8 cellular contexts compared by ENCODE assay signal in the genomic region with DNA sequence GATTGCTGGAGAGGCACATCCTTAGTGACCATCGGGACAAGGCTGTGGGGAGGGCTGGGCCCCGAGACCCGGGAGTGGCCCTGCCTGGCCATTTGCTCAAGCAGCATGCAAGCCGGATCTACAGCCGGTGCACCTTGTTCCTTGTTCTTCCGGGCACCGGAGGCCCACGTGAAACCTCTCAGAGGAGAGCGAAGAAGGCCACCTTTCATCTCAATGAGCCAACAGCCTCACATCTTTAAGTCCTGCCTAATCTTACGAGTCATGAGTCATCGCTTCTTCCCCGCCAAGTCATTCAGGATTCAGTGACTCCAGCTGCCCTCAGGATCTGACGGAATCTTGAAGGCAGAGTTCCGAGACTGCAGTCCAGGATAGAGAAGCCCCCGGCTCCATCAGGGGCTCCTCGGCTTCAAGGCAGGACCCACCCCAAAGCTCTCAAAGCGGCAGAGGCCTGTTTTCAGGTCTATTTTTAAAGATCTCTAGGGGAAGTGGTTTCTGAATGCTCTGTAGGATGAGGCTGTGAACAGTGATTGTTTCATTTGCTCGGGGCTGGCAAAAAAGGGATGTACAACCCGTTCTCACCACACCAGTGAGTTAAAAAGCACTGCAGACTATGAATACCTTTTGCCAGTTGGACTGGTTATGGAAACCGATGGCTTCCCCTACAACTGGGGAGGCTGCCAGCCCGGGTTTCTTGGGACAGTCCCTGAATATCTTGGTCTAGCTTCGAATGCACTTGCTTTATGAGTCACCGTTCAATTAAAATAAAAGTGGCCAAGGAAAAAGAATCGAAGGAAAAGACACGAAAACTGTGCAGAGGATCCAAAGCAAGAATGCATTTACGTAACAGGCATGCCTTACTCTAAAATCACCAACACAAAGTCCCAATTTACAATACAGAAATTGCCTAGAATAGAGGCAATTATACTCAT. TPM values are rescaled to one million over a fixed set of nuclear protein-coding genes. Genes with fewer than 3 reads are reported as not detected.
A peak's percentile ranks its signal among the peaks of the same experiment; 100 is the strongest.
DNase-seq lines count a peak whose midpoint lies in the region; ATAC-seq and TF ChIP-seq lines count a peak whose summit lies in the region.

No MANE protein-coding gene starts in this region.

- peak overlapping the region; percentile 68 for H3K4me3 Mint-ChIP-seq in activated T-helper 17 cell treated with anti-CD3 and anti-CD28 coated beads, Interleukin-2, amount 50 U/mL, for 72 hours

- no peaks in the 10 kb centered on the region for H3K36me3 Mint-ChIP-seq in activated T-helper 17 cell treated with anti-CD3 and anti-CD28 coated beads, Interleukin-2, amount 50 U/mL, for 72 hours (ENCODE audit: low read depth)

- peaks cover 20% of the 10 kb centered on the region for H3K4me1 Mint-ChIP-seq in activated T-helper 17 cell treated with anti-CD3 and anti-CD28 coated beads, Interleukin-2, amount 50 U/mL, for 72 hours

- peak overlapping the region; percentile 74 for H3K27ac Mint-ChIP-seq in activated T-helper 17 cell treated with anti-CD3 and anti-CD28 coated beads, Interleukin-2, amount 50 U/mL, for 72 hours

- peaks cover 45% of the 10 kb centered on the region for H3K4me1 ChIP-seq in OCI-LY3 (ENCODE audit: low read length)
- peaks cover 0 to 10% (median 0%) of the 10 kb centered on the region in 3 donors for H3K4me1 ChIP-seq in gastroesophageal sphincter
- H3K4me1 ChIP-seq in parathyroid adenoma = no peaks in the 10 kb centered on the region
- H3K4me1 ChIP-seq in upper lobe of left lung = peaks cover 18 to 25% (median 23%) of the 10 kb centered on the region in 4 donors

- TF ChIP-seq CTCF in OCI-LY3 (IDR thresholded peaks at IDR 0.05; ENCODE audit: low read depth, low read length) = no peak
- TF ChIP-seq CTCF in gastroesophageal sphincter (IDR thresholded peaks at IDR 0.05) = no peak
- TF ChIP-seq CTCF in parathyroid adenoma (IDR thresholded peaks at IDR 0.05) = no peak
- TF ChIP-seq CTCF in upper lobe of left lung (IDR thresholded peaks at IDR 0.05) = peak in 1 of 6 experiments; percentile 10

- H4K20me1 ChIP-seq in OCI-LY3 (ENCODE audit: insufficient read depth, low read length) = no peaks in the 10 kb centered on the region

- peaks cover 60% of the 10 kb centered on the region for H3K27me3 ChIP-seq in OCI-LY3 (ENCODE audit: low read depth, low read length)
- peaks cover 7% of the 10 kb centered on the region for H3K27me3 ChIP-seq in gastroesophageal sphincter
- no peaks in the 10 kb centered on the region for H3K27me3 ChIP-seq in parathyroid adenoma (ENCODE audit: control insufficient read depth, insufficient read depth, low read length)
- H3K27me3 ChIP-seq in upper lobe of left lung = no peaks in the 10 kb centered on the region

- peak overlapping the region; percentile 98 for H3K27ac ChIP-seq in OCI-LY3 (ENCODE audit: low read length)
- H3K27ac ChIP-seq in gastroesophageal sphincter = peak overlapping the region; percentile 21 to 77 (median 70)
- peak overlapping the region; percentile 43 for H3K27ac ChIP-seq in parathyroid adenoma
- H3K27ac ChIP-seq in upper lobe of left lung = peak overlapping the region; percentile 42 to 75 (median 72)

- TF ChIP-seq POLR2A in gastroesophageal sphincter (IDR thresholded peaks at IDR 0.05) (no peak), upper lobe of left lung (IDR thresholded peaks at IDR 0.05) (peak in 1 of 4 donors; percentile 2)

- H2AFZ ChIP-seq in OCI-LY3 (ENCODE audit: low read depth, low read length) = no peak overlapping the region
- H2AFZ ChIP-seq in parathyroid adenoma = no peak overlapping the region

- peak overlapping the region; percentile 68 for H3K4me3 ChIP-seq in OCI-LY3 (ENCODE audit: low read length)
- H3K4me3 ChIP-seq in gastroesophageal sphincter = peak overlapping the region in 1 of 2 donors; percentile 33
- peak overlapping the region; percentile 20 for H3K4me3 ChIP-seq in parathyroid adenoma (ENCODE audit: low read depth, low read length)
- H3K4me3 ChIP-seq in upper lobe of left lung = peak overlapping the region in 3 of 4 donors; percentile 1 to 29 (median 25)

- H3K79me2 ChIP-seq in OCI-LY3 (ENCODE audit: low read length) = no peaks in the 10 kb centered on the region
- no peaks in the 10 kb centered on the region for H3K79me2 ChIP-seq in parathyroid adenoma

- H3K4me2 ChIP-seq in OCI-LY3 (ENCODE audit: low read length) = peak overlapping the region; percentile 93
- peak overlapping the region; percentile 49 for H3K4me2 ChIP-seq in parathyroid adenoma (ENCODE audit: low read length)

- no peaks in the 10 kb centered on the region for H3K36me3 ChIP-seq in OCI-LY3 (replicated peaks; ENCODE audit: low read depth, low read length)
- H3K36me3 ChIP-seq in gastroesophageal sphincter = no peaks in the 10 kb centered on the region
- H3K36me3 ChIP-seq in parathyroid adenoma (ENCODE audit: control insufficient read depth, insufficient read depth, low read length) = no peaks in the 10 kb centered on the region
- H3K36me3 ChIP-seq in upper lobe of left lung = no peaks in the 10 kb centered on the region

- WGBS in gastroesophageal sphincter (ENCODE audit: low coverage in 1 of 2), 2 donors = 13 to 41% methylated on average over 14 to 16 of the region's 26 CpGs
- WGBS in upper lobe of left lung, 2 donors = 28 to 30% methylated on average over 23 to 26 of the region's 26 CpGs

- ATAC-seq in GM18508 (IDR thresholded peaks at IDR 0.05; ENCODE audit: insufficient read depth, unreplicated experiment) = peak; percentile 54
- peak; percentile 61 for ATAC-seq in HG02840 (IDR thresholded peaks at IDR 0.05; ENCODE audit: low FRiP score, unreplicated experiment)
- ATAC-seq in activated T-helper 17 cell treated with anti-CD3 and anti-CD28 coated beads, Interleukin-2, amount 50 U/mL, for 72 hours (replicated peaks) = peak; percentile 89
- ATAC-seq in gastroesophageal sphincter = peak; percentile 77
- ATAC-seq in upper lobe of left lung (ENCODE audit: low FRiP score in 2 of 2) = peak; percentile 80 to 88

- H3K27me3 Mint-ChIP-seq in activated T-helper 17 cell treated with anti-CD3 and anti-CD28 coated beads, Interleukin-2, amount 50 U/mL, for 72 hours = no peaks in the 10 kb centered on the region

- TF ChIP-seq EP300 in gastroesophageal sphincter (IDR thresholded peaks at IDR 0.05) (no peak), upper lobe of left lung (IDR thresholded peaks at IDR 0.05) (no peak)

- DNase-seq in upper lobe of left lung (peak; percentile 67 to 86), DMS153 treated with DMSO at 0.1 percent for 48 hours (lab: John Stamatoyannopoulos, UW; ENCODE audit: unreplicated experiment) (no peak)

- H3K9ac ChIP-seq in OCI-LY3 (ENCODE audit: low read length) (peak overlapping the region; percentile 57), parathyroid adenoma (no peak overlapping the region)

- H3K9me3 Mint-ChIP-seq in activated T-helper 17 cell treated with anti-CD3 and anti-CD28 coated beads, Interleukin-2, amount 50 U/mL, for 72 hours = no peaks in the 10 kb centered on the region

- no peaks in the 10 kb centered on the region for H3K9me3 ChIP-seq in OCI-LY3 (ENCODE audit: insufficient read depth, low read length)
- H3K9me3 ChIP-seq in gastroesophageal sphincter = no peaks in the 10 kb centered on the region
- H3K9me3 ChIP-seq in parathyroid adenoma (ENCODE audit: control insufficient read depth, low read length) = no peaks in the 10 kb centered on the region
- no peaks in the 10 kb centered on the region for H3K9me3 ChIP-seq in upper lobe of left lung

RNA-seq across cellular contexts. Expression of a gene that starts 57.2 kb away (rescaled TPM):
- total RNA-seq in activated T-helper 17 cell treated with anti-CD3 and anti-CD28 coated beads, Interleukin-2, amount 50 U/mL, for 72 hours = 1 to 10 TPM in 1 of 2 donors, not detected in 1; 1.5 TPM
- total RNA-seq in gastroesophageal sphincter = 10 to 100 TPM in 3 of 4 donors, 1 to 10 TPM in 1; 7.3 to 19.3 (median 14.0) TPM
- total RNA-seq in upper lobe of left lung = 10 to 100 TPM; 32.0 to 98.0 (median 61.2) TPM

Comparison
In these comparisons a context has a peak if more than half of its experiments do, and no peak if none do; other contexts are left out.
1. H3K27ac ChIP-seq: peak in every context shown above with its lines; median percentile 98 in OCI-LY3; 72 in upper lobe of left lung; 70 in gastroesophageal sphincter; 43 in parathyroid adenoma.